21 cellular contexts compared by ENCODE assay signal in the genomic region with DNA sequence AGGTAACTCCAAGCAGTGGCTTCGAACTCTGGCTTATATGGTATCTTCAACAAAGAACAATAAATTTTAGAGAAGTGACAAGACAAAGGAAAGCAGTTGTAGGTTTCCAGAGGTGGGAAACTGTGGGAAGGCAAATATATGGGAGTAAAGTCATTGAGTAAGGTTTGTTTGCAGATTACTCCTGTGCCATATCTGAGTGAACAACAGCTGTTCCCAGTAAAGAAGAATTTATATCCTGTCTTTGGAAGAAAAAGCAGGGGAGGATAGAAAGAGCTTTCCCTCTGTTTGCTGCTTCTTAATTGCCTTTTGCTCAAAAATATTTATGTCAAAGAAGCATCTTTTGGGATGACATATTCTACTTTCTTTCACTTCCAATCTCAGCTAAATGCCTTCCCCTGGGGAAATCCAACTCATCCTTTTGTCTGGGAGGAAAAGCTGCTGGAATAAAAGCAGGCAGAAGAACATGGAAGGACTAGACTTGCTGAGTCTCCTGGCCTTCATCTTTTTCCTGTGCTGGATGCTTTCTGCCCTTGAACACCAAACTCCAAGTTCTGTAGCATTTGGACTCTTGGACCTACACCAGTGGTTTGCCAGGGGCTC.
"Had no signal": no experiment of that assay in that cellular context is flagged by ENCODE, and none has a peak within 500 bp of the region (broad histone marks: within the 10 kb centered on the region; RNA-seq: fewer than 3 reads in every experiment).

No MANE protein-coding gene starts in this region.

- H3K9me3 ChIP-seq: gastroesophageal sphincter, right atrium auricular region, tibial artery had no signal

- H3K27ac Mint-ChIP-seq: activated CD4-positive, alpha-beta T cell treated with anti-CD3 and anti-CD28 coated beads, Interleukin-2, amount 10 ng/mL, durations not matched to agents 24 days and 14 days; activated CD8-positive, alpha-beta T cell treated with anti-CD3 and anti-CD28 coated beads for 36 hours; activated naive CD8-positive, alpha-beta T cell treated with anti-CD3 and anti-CD28 coated beads for 36 hours; activated T-helper 17 cell treated with anti-CD3 and anti-CD28 coated beads, Interleukin-2, amount 50 U/mL, for 72 hours; progenitor cell of endocrine pancreas had no signal

- H3K4me1 ChIP-seq: gastroesophageal sphincter, right atrium auricular region, tibial artery had no signal

- H3K27me3 ChIP-seq: gastroesophageal sphincter, right atrium auricular region, tibial artery had no signal

- H3K27ac ChIP-seq: gastroesophageal sphincter, right atrium auricular region, skin epidermis, tibial artery had no signal

- H3K4me3 ChIP-seq: gastroesophageal sphincter, lung, right atrium auricular region, skin epidermis, tibial artery had no signal

- H3K36me3 Mint-ChIP-seq: activated naive CD8-positive, alpha-beta T cell treated with anti-CD3 and anti-CD28 coated beads for 36 hours had no signal

- H3K4me1 Mint-ChIP-seq: activated CD4-positive, alpha-beta T cell treated with anti-CD3 and anti-CD28 coated beads, Interleukin-2, amount 10 ng/mL, durations not matched to agents 24 days and 14 days; activated naive CD8-positive, alpha-beta T cell treated with anti-CD3 and anti-CD28 coated beads for 36 hours; activated T-helper 17 cell treated with anti-CD3 and anti-CD28 coated beads, Interleukin-2, amount 50 U/mL, for 72 hours had no signal

- H3K36me3 ChIP-seq: gastroesophageal sphincter, right atrium auricular region, tibial artery had no signal

- H3K9me3 Mint-ChIP-seq: activated CD8-positive, alpha-beta T cell treated with anti-CD3 and anti-CD28 coated beads for 36 hours; activated naive CD8-positive, alpha-beta T cell treated with anti-CD3 and anti-CD28 coated beads for 36 hours had no signal

- ATAC-seq: activated CD8-positive, alpha-beta T cell treated with anti-CD3 and anti-CD28 coated beads for 36 hours; activated T-helper 17 cell treated with anti-CD3 and anti-CD28 coated beads, Interleukin-2, amount 50 U/mL, for 72 hours; gastroesophageal sphincter; left colon; stimulated activated naive CD8-positive, alpha-beta T cell treated with anti-CD3 and anti-CD28 coated beads, Interleukin-15, Interleukin-2, amounts not matched to agents 100 U/mL and 50 U/mL, for 24 hours had no signal

- DNase-seq: activated CD4-positive, alpha-beta T cell treated with anti-CD3 and anti-CD28 coated beads, Interleukin-2, amount 10 ng/mL, durations not matched to agents 24 days and 14 days; activated CD8-positive, alpha-beta T cell treated with anti-CD3 and anti-CD28 coated beads for 36 hours; activated naive CD4-positive, alpha-beta T cell; activated naive CD8-positive, alpha-beta T cell treated with anti-CD3 and anti-CD28 coated beads for 36 hours; activated T-cell treated with anti-CD3 and anti-CD28 coated beads, Interleukin-2, amount 50 U/mL, for 1 hour; amniotic stem cell; central memory CD4-positive, alpha-beta T cell; left colon; midbrain; stimulated activated naive CD8-positive, alpha-beta T cell treated with anti-CD3 and anti-CD28 coated beads, Interleukin-15, Interleukin-2, amounts not matched to agents 100 U/mL and 50 U/mL, for 24 hours; substantia nigra; T-helper 1 cell; T-helper 9 cell; tibial artery had no signal

- H3K4me3 Mint-ChIP-seq: activated CD4-positive, alpha-beta T cell treated with anti-CD3 and anti-CD28 coated beads, Interleukin-2, amount 10 ng/mL, durations not matched to agents 24 days and 14 days; activated CD8-positive, alpha-beta T cell treated with anti-CD3 and anti-CD28 coated beads for 36 hours; activated naive CD8-positive, alpha-beta T cell treated with anti-CD3 and anti-CD28 coated beads for 36 hours; activated T-helper 17 cell treated with anti-CD3 and anti-CD28 coated beads, Interleukin-2, amount 50 U/mL, for 72 hours; neural crest cell had no signal
